ENCODE assay signal across 20 cellular contexts in the genomic region with DNA sequence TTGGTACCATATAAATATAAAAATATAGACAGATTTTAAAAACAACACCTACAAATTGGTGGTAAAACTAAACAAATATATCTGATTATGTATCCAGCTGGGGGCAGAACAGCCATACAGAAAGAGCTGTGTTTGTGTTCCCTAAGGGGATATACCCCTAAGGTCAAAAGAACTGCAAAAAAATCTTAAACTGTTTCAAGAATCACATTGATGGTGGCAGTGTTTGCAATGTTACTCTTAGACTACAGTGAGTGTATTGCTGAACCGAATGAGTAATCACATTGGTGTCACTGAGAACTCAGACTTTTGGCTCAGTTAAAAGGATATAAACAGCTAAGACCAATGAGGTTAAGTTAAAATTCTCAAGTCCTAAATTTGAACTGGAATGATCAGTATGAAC. TPM values are rescaled to one million over a fixed set of nuclear protein-coding genes. Genes with fewer than 3 reads are reported as not detected.
DNase-seq lines count a peak whose midpoint lies in the region; FAIRE-seq and TF ChIP-seq lines count a peak whose summit lies in the region.
"Had no signal": no experiment of that assay in that cellular context is flagged by ENCODE, and none has a peak within 500 bp of the region (broad histone marks: within the 10 kb centered on the region; RNA-seq: fewer than 3 reads in every experiment).

No MANE protein-coding gene starts in this region.

- H3K27ac Mint-ChIP-seq in MCF 10A (ENCODE audit: low read depth, unreplicated experiment), result no peak overlapping the region
- H3K27ac Mint-ChIP-seq: stimulated activated memory B cell treated with anti-CD40 and anti-IgM and Interleukin-4, amounts not matched to agents 10 μg/mL and 1 μg/mL and 100 μg/mL, for 72 hours; type B pancreatic cell had no signal

- H3K27me3 ChIP-seq in GM23248 (replicated peaks; ENCODE audit: insufficient read depth) (no peaks in the 10 kb centered on the region), stomach (no peaks in the 10 kb centered on the region)
- H3K27me3 ChIP-seq: spleen had no signal

- WGBS in GM23248 (ENCODE audit: low coverage in 1 of 2, low lambda C conversion rate in 2 of 2, missing lambda C conversion rate in 2 of 2), 2 experiments, result 38 to 43% methylated on average over 1 of the region's 1 CpG
- WGBS in stomach, 5 donors, result 35 to 56% (median 43%) methylated on average over 1 of the region's 1 CpG

- H3K79me2 ChIP-seq in GM23248 (ENCODE audit: insufficient read depth), result no peaks in the 10 kb centered on the region

- intact Hi-C loops in MCF 10A (cut with micrococcal nuclease), result no loop called here
- intact Hi-C loops in stomach (cut with DNase I; ENCODE audit: low total_unique reads), result no loop called here

- H3K27me3 Mint-ChIP-seq in MCF 10A (ENCODE audit: insufficient read depth, unreplicated experiment), result no peaks in the 10 kb centered on the region
- H3K27me3 Mint-ChIP-seq: stimulated activated memory B cell treated with anti-CD40 and anti-IgM and Interleukin-4, amounts not matched to agents 10 μg/mL and 1 μg/mL and 100 μg/mL, for 72 hours; type B pancreatic cell had no signal

- CTCF ChIA-PET in AG04449 (lab: Yijun Ruan, JAX), result interaction anchor here (1.2 to 1.3 kb wide), 2 partner anchors 11 to 76 kb away, joined by 3 read pairs; no protein-coding TSS in a partner anchor
- CTCF ChIA-PET in MCF 10A (lab: Yijun Ruan, JAX), result interaction anchor here (0.7 to 1.0 kb wide), 2 partner anchors 12 to 32 kb away, joined by 5 to 7 read pairs; no protein-coding TSS in a partner anchor

- H3K9me3 Mint-ChIP-seq in MCF 10A (ENCODE audit: unreplicated experiment), result no peaks in the 10 kb centered on the region
- H3K9me3 Mint-ChIP-seq: stimulated activated memory B cell treated with anti-CD40 and anti-IgM and Interleukin-4, amounts not matched to agents 10 μg/mL and 1 μg/mL and 100 μg/mL, for 72 hours; type B pancreatic cell had no signal

- H3K4me2 ChIP-seq in GM23248 (ENCODE audit: unreplicated experiment), result no peak overlapping the region

- H3K9me2 ChIP-seq in GM23248 (ENCODE audit: insufficient read depth), result no peaks in the 10 kb centered on the region

- H3K9me3 ChIP-seq in GM23248 (ENCODE audit: low read depth), result no peaks in the 10 kb centered on the region
- H3K9me3 ChIP-seq in stomach, result no peaks in the 10 kb centered on the region
- H3K9me3 ChIP-seq: spleen had no signal

- BruUV-seq in MCF 10A (replicated peaks; lab: Mats Ljungman, UMichigan), result no TSS peak

- H3K4me1 ChIP-seq in GM23248 (ENCODE audit: insufficient read depth), result no peaks in the 10 kb centered on the region; the same call in none of the 2 replicates
- H3K4me1 ChIP-seq in stomach, result no peaks in the 10 kb centered on the region
- H3K4me1 ChIP-seq: spleen had no signal

- H3F3A ChIP-seq in GM23248 (ENCODE audit: insufficient read depth), result no peaks in the 10 kb centered on the region

- DNase-seq in AG04449 (ENCODE audit: low read depth, low spot score) (peak; percentile 44), GM23248 (peak; percentile 82), astrocyte of the spinal cord (ENCODE audit: low read depth, low spot score) (peak; percentile 45), foreskin fibroblast (peak; percentile 50 to 72), MCF 10A (ENCODE audit: unreplicated experiment) (no peak), HTR-8/SVneo (ENCODE audit: insufficient read length, low spot score) (no peak), stomach (no peak), pons (ENCODE audit: low spot score) (no peak)
- DNase-seq: activated CD4-positive, CD25-positive, alpha-beta regulatory T cell; activated effector memory CD4-positive, alpha-beta T cell treated with Interleukin-2 at 50 U/mL for 16 hours; aorta; dermis blood vessel endothelial cell; hippocampal formation; NCI-H1694; Right ventricle myocardium superior; spleen had no signal

- H3K4me3 ChIP-seq in AG04449 (ENCODE audit: low read depth, low read length) (no peak overlapping the region), GM23248 (no peak overlapping the region), astrocyte of the spinal cord (ENCODE audit: low read depth, low read length) (no peak overlapping the region), foreskin fibroblast (ENCODE audit: low read depth in 1 of 2, low read length in 2 of 2) (no peak overlapping the region), stomach (no peak overlapping the region)
- H3K4me3 ChIP-seq: spleen had no signal

- no peaks in the 10 kb centered on the region for H4K20me1 ChIP-seq in GM23248 (ENCODE audit: insufficient read depth)

- POLR2A ChIA-PET in AG04449 (lab: Yijun Ruan, JAX), result no interaction called here
- POLR2A ChIA-PET in MCF 10A (lab: Yijun Ruan, JAX), result interaction anchor here (0.7 kb wide), 1 partner anchor 9 kb away, joined by 4 read pairs; no protein-coding TSS in a partner anchor

- no peaks in the 10 kb centered on the region for H3K36me3 Mint-ChIP-seq in MCF 10A (ENCODE audit: insufficient read depth, unreplicated experiment)
- H3K36me3 Mint-ChIP-seq: type B pancreatic cell had no signal

- no peaks in the 10 kb centered on the region for H3K4me1 Mint-ChIP-seq in MCF 10A (ENCODE audit: insufficient read depth, unreplicated experiment)

- in situ Hi-C loops in GM23248 (cut with MboI), result no loop called here
- in situ Hi-C loops in astrocyte of the spinal cord (cut with HindIII; ENCODE audit: low sequenced_read_pairs), result no loop called here

- H2AFZ ChIP-seq in GM23248, result no peak overlapping the region

- H3K4me3 Mint-ChIP-seq in MCF 10A (ENCODE audit: unreplicated experiment), result no peak overlapping the region
- H3K4me3 Mint-ChIP-seq: stimulated activated memory B cell treated with anti-CD40 and anti-IgM and Interleukin-4, amounts not matched to agents 10 μg/mL and 1 μg/mL and 100 μg/mL, for 72 hours; type B pancreatic cell had no signal

- no peak overlapping the region for H3K9ac ChIP-seq in GM23248

- no peak for TF ChIP-seq EP300 in stomach (IDR thresholded peaks at IDR 0.05)

- TF ChIP-seq CTCF in AG04449 (IDR thresholded peaks at IDR 0.05; ENCODE audit: insufficient read depth, low read length, missing control alignments), result no peak
- no peak for TF ChIP-seq CTCF in astrocyte of the spinal cord (IDR thresholded peaks at IDR 0.05; ENCODE audit: low read depth, low read length)
- TF ChIP-seq CTCF in foreskin fibroblast (IDR thresholded peaks at IDR 0.05; ENCODE audit: low read depth, low read length), result no peak
- no peak for TF ChIP-seq CTCF in MCF 10A (IDR thresholded peaks at IDR 0.05; ENCODE audit: unreplicated experiment)
- no peak for TF ChIP-seq CTCF in stomach (IDR thresholded peaks at IDR 0.05)

- TF ChIP-seq POLR2A in stomach (IDR thresholded peaks at IDR 0.05), result no peak

- no peak overlapping the region for H3K27ac ChIP-seq in GM23248
- H3K27ac ChIP-seq in stomach, result no peak overlapping the region
- H3K27ac ChIP-seq: spleen had no signal

- H3K36me3 ChIP-seq in GM23248 (ENCODE audit: low read depth) (no peaks in the 10 kb centered on the region), stomach (no peaks in the 10 kb centered on the region)
- H3K36me3 ChIP-seq: spleen had no signal

- FAIRE-seq in HTR-8/SVneo (lab: Jason Lieb, UNC), result no peak
- FAIRE-seq: A204.1, G401.6 had no signal

RNA-seq across cellular contexts. Expression of gene PTPRN2, which starts 27.1 kb away (rescaled TPM):
- total RNA-seq in GM23248 (2014; rRNA removed; shearing (Covaris generic)), result not detected in 2 replicates
- 0.13 TPM in 1 of 2 replicates, not detected in the other for polyA plus RNA-seq in GM23248 (2016; fragmentation: Nextera tagmentation; extraction: Ambion mirVana)
- 4.0 and 4.5 TPM in 2 replicates for total RNA-seq in MCF 10A (2022)
- total RNA-seq in stomach, result 100 to 1,000 TPM in 1 of 5 donors, 10 to 100 TPM in 4; 35.8 to 136 (median 66.3) TPM
- polyA plus RNA-seq in stomach, result 10 to 100 TPM in 1 of 3 donors, 1 to 10 TPM in 2; 4.9 to 10.8 (median 9.0) TPM

Comparison
In these comparisons a context has a peak if more than half of its experiments do, and no peak if none do; other contexts are left out.
1. DNase-seq: peak in AG04449 (single experiment), GM23248 (single experiment), astrocyte of the spinal cord (single experiment) and foreskin fibroblast (2 of 2); none in MCF 10A (single experiment), HTR-8/SVneo (single experiment), stomach (single experiment) and pons (single experiment).